20 cellular contexts compared by ENCODE assay signal in genomic region chr11:4085575-4085974, GRCh38.
"Had no signal": no experiment of that assay in that cellular context is flagged by ENCODE, and none has a peak within 500 bp of the region (broad histone marks: within the 10 kb centered on the region; RNA-seq: fewer than 3 reads in every experiment).

No MANE protein-coding gene starts in this region.

- H3K4me3 ChIP-seq: body of pancreas, esophagus squamous epithelium, hepatocyte, lower lobe of right lung, thyroid gland had no signal

- H3K27ac ChIP-seq: body of pancreas, esophagus squamous epithelium, hepatocyte, lower lobe of right lung, thyroid gland had no signal

- H3K9me3 ChIP-seq: body of pancreas, esophagus squamous epithelium, lower lobe of right lung, thyroid gland had no signal

- H3K27me3 Mint-ChIP-seq: activated CD4-positive, alpha-beta T cell treated with anti-CD3 and anti-CD28 coated beads, Interleukin-2, amount 10 ng/mL, durations not matched to agents 24 days and 14 days; activated naive CD8-positive, alpha-beta T cell treated with anti-CD3 and anti-CD28 coated beads, Interleukin-2, amount 10 ng/mL, durations not matched to agents 7 days and 5 days; activated T-cell treated with anti-CD3 and anti-CD28 coated beads, Interleukin-2, amount 50 U/mL, for 24 hours; effector memory CD8-positive, alpha-beta T cell; progenitor cell of endocrine pancreas had no signal

- DNase-seq: activated CD4-positive, alpha-beta T cell treated with anti-CD3 and anti-CD28 coated beads, Interleukin-2, amount 10 ng/mL, durations not matched to agents 24 days and 14 days; activated CD8-positive, alpha-beta T cell treated with anti-CD3 and anti-CD28 coated beads, Interleukin-2, amount 10 ng/mL, durations not matched to agents 7 days and 5 days; activated naive CD4-positive, alpha-beta T cell treated with Interleukin-2 at 50 U/mL for 16 hours; activated naive CD8-positive, alpha-beta T cell treated with anti-CD3 and anti-CD28 coated beads, Interleukin-2, amount 10 ng/mL, durations not matched to agents 7 days and 5 days; activated T-cell treated with anti-CD3 and anti-CD28 coated beads, Interleukin-2, amount 50 U/mL, for 24 hours; body of pancreas; effector memory CD8-positive, alpha-beta T cell; esophagus squamous epithelium; left cardiac atrium; lower lobe of right lung; stimulated activated CD4-positive, alpha-beta T cell treated with anti-CD3 and anti-CD28 coated beads, Interleukin-12 subunit alpha, Interleukin-12 subunit beta, amount 100 ng/mL, for 4 hours; stimulated activated CD4-positive, alpha-beta T cell treated with anti-CD3 and anti-CD28 coated beads, Interleukin-1b, Interleukin-23, amount 100 ng/mL, for 48 hours; stimulated activated CD8-positive, alpha-beta memory T cell treated with anti-CD3 and anti-CD28 coated beads, Interleukin-4, amount 100 ng/mL, for 48 hours; stimulated activated naive CD4-positive, alpha-beta T cell treated with Interleukin-2 at 50 U/mL for 16 hours; thyroid gland had no signal

- H3K27ac Mint-ChIP-seq: activated CD4-positive, alpha-beta T cell treated with anti-CD3 and anti-CD28 coated beads, Interleukin-2, amount 10 ng/mL, durations not matched to agents 24 days and 14 days; activated naive CD8-positive, alpha-beta T cell treated with anti-CD3 and anti-CD28 coated beads, Interleukin-2, amount 10 ng/mL, durations not matched to agents 7 days and 5 days; activated T-helper 2 cell treated with anti-CD3 and anti-CD28 coated beads, Interferon-gamma antibody, Interleukin-2, Interleukin-4, amounts not matched to agents 10 μg/mL and 5 μg/mL and 100 μg/mL, durations not matched to agents 14 hours and 24 hours and 36 hours; progenitor cell of endocrine pancreas had no signal

- H3K4me3 Mint-ChIP-seq: activated CD4-positive, alpha-beta T cell treated with anti-CD3 and anti-CD28 coated beads, Interleukin-2, amount 10 ng/mL, durations not matched to agents 24 days and 14 days; activated CD8-positive, alpha-beta T cell treated with anti-CD3 and anti-CD28 coated beads, Interleukin-2, amount 10 ng/mL, durations not matched to agents 7 days and 5 days; activated naive CD8-positive, alpha-beta T cell treated with anti-CD3 and anti-CD28 coated beads, Interleukin-2, amount 10 ng/mL, durations not matched to agents 7 days and 5 days; activated T-cell treated with anti-CD3 and anti-CD28 coated beads, Interleukin-2, amount 50 U/mL, for 24 hours; effector memory CD8-positive, alpha-beta T cell; mesothelial cell of epicardium; neural crest cell had no signal

- H3K9me3 Mint-ChIP-seq: activated CD4-positive, alpha-beta T cell treated with anti-CD3 and anti-CD28 coated beads, Interleukin-2, amount 10 ng/mL, durations not matched to agents 24 days and 14 days; activated naive CD8-positive, alpha-beta T cell treated with anti-CD3 and anti-CD28 coated beads, Interleukin-2, amount 10 ng/mL, durations not matched to agents 7 days and 5 days; activated T-cell treated with anti-CD3 and anti-CD28 coated beads, Interleukin-2, amount 50 U/mL, for 24 hours; activated T-helper 2 cell treated with anti-CD3 and anti-CD28 coated beads, Interferon-gamma antibody, Interleukin-2, Interleukin-4, amounts not matched to agents 10 μg/mL and 5 μg/mL and 100 μg/mL, durations not matched to agents 14 hours and 24 hours and 36 hours; effector memory CD8-positive, alpha-beta T cell; mesothelial cell of epicardium; neural crest cell had no signal

- H3K4me1 ChIP-seq: body of pancreas, esophagus squamous epithelium, lower lobe of right lung, thyroid gland had no signal

- H3K27me3 ChIP-seq: body of pancreas, esophagus squamous epithelium, hepatocyte, thyroid gland had no signal

- ATAC-seq: activated CD8-positive, alpha-beta T cell treated with anti-CD3 and anti-CD28 coated beads, Interleukin-2, amount 10 ng/mL, durations not matched to agents 7 days and 5 days; body of pancreas; effector memory CD8-positive, alpha-beta T cell; left cardiac atrium; lower lobe of right lung had no signal
